ENCODE assay signal across 13 cellular contexts in the genomic region with DNA sequence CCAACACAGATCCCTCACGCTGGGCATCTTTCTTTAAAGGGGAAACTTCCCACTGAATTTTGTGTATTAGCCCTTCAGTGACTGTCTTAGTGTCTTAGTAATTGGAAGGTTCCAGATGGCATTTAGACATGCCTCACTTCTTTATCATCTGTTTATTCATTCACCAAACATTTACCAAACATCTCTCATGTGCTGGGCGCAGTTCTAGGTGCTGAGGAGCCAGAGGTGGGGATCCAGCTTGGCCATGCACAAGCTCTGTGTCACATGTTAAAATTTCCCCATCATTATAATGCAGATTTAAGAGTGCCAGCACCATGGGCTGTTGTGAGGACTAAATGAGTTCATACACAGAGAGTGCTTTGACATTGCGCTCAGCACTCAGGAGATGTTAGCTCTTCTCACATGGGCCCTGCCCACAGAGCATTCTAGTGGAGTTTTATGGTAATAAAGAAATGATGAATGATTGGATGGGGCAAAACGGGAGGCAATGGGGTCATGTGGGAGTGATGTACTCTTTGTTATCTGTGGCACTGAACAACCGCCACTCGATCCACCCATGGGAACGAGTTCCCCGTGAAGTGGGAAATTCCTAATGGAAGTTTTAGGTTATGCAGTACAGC.
DNase-seq lines count a peak whose midpoint lies in the region; ATAC-seq and TF ChIP-seq lines count a peak whose summit lies in the region.
"Had no signal": no experiment of that assay in that cellular context is flagged by ENCODE, and none has a peak within 500 bp of the region (broad histone marks: within the 10 kb centered on the region; RNA-seq: fewer than 3 reads in every experiment).

No MANE protein-coding gene starts in this region.

- peaks cover 0 to 4% (median 0%) of the 10 kb centered on the region in 9 donors for H3K36me3 ChIP-seq in heart left ventricle
- H3K36me3 ChIP-seq in mesenchymal stem cell (ENCODE audit: control insufficient read depth in 1 of 2, insufficient read depth in 2 of 2, low read depth in 1 of 2, low read length in 2 of 2), result peaks cover 17 to 31% of the 10 kb centered on the region in 2 experiments
- H3K36me3 ChIP-seq in upper lobe of right lung, result no peaks in the 10 kb centered on the region
- H3K36me3 ChIP-seq: upper lobe of left lung had no signal

- DNase-seq in left cardiac atrium (peak; percentile 11), heart left ventricle (no peak), mesenchymal stem cell (peak; percentile 55), upper lobe of right lung (peak; percentile 17), NOMO-1 (lab: John Stamatoyannopoulos, UW; ENCODE audit: unreplicated experiment in 2 of 2) (no peak), SIG-M5 (lab: John Stamatoyannopoulos, UW) (no peak)
- no peak for DNase-seq in activated T-helper 1 cell treated with anti-CD3 and anti-CD28 coated beads, Interleukin-12 subunit alpha, Interleukin-12 subunit beta, Interleukin-2, Interleukin-4 antibody, amounts not matched to agents 30 ng/mL and 10 ng/mL and 1 ng/mL, durations not matched to agents 14 hours and 24 hours and 36 hours (ENCODE audit: low spot score)
- DNase-seq: activated CD4-positive, alpha-beta T cell treated with anti-CD3 and anti-CD28 coated beads, Interleukin-2, amount 50 U/mL, for 1 hour; activated naive CD4-positive, alpha-beta T cell treated with Interleukin-2 at 50 U/mL for 16 hours; NCI-H1048; upper lobe of left lung had no signal

- no peak overlapping the region for H3K14ac ChIP-seq in mesenchymal stem cell (ENCODE audit: low read length in 2 of 2)

- no peak for TF ChIP-seq POLR2A in heart left ventricle (IDR thresholded peaks at IDR 0.05)

- TF ChIP-seq CTCF in heart left ventricle (IDR thresholded peaks at IDR 0.05) (no peak), upper lobe of right lung (IDR thresholded peaks at IDR 0.05) (no peak)

- no peak overlapping the region for H2AK5ac ChIP-seq in mesenchymal stem cell (ENCODE audit: low read length, severe bottlenecking)

- no peak overlapping the region for H3K4me3 ChIP-seq in heart left ventricle
- H3K4me3 ChIP-seq in mesenchymal stem cell (ENCODE audit: insufficient read depth in 1 of 2, low read depth in 1 of 2, low read length in 2 of 2), result no peak overlapping the region
- no peak overlapping the region for H3K4me3 ChIP-seq in upper lobe of right lung

- 85 to 89% (median 88%) methylated on average over 8 of the region's 8 CpGs for WGBS in heart left ventricle, 4 donors
- WGBS in mesenchymal stem cell, result 90% methylated on average over 8 of the region's 8 CpGs

- no peak overlapping the region for H4K91ac ChIP-seq in mesenchymal stem cell (ENCODE audit: low read length)

- no peak overlapping the region for H3K18ac ChIP-seq in mesenchymal stem cell (ENCODE audit: low read depth in 1 of 2, low read length in 2 of 2)

- H2BK120ac ChIP-seq in mesenchymal stem cell (ENCODE audit: low read depth, low read length), result no peak overlapping the region

- no peaks in the 10 kb centered on the region for H3K36me3 Mint-ChIP-seq in activated T-helper 1 cell treated with anti-CD3 and anti-CD28 coated beads, Interleukin-12 subunit alpha, Interleukin-12 subunit beta, Interleukin-2, Interleukin-4 antibody, amounts not matched to agents 30 ng/mL and 10 ng/mL and 1 ng/mL, durations not matched to agents 14 hours and 24 hours and 36 hours (ENCODE audit: low read depth)

- H3K9me3 Mint-ChIP-seq in activated T-helper 1 cell treated with anti-CD3 and anti-CD28 coated beads, Interleukin-12 subunit alpha, Interleukin-12 subunit beta, Interleukin-2, Interleukin-4 antibody, amounts not matched to agents 30 ng/mL and 10 ng/mL and 1 ng/mL, durations not matched to agents 14 hours and 24 hours and 36 hours, result no peaks in the 10 kb centered on the region
- H3K9me3 Mint-ChIP-seq: dendritic cell treated with granulocyte-macrophage colony-stimulating factor and Interleukin-4, amounts not matched to agents 40 ng/mL and 50 ng/mL, for 4 days had no signal

- peaks cover 2 to 47% (median 33%) of the 10 kb centered on the region in 12 donors for H3K4me1 ChIP-seq in heart left ventricle
- H3K4me1 ChIP-seq in mesenchymal stem cell (ENCODE audit: control insufficient read depth, insufficient read depth, low read depth, low read length), result peaks cover 15% of the 10 kb centered on the region
- H3K4me1 ChIP-seq in upper lobe of right lung, result peaks cover 44% of the 10 kb centered on the region

- H3K4me2 ChIP-seq in mesenchymal stem cell (ENCODE audit: low read length, poor library complexity, severe bottlenecking), result no peak overlapping the region

- peaks cover 14% of the 10 kb centered on the region for H3K79me1 ChIP-seq in mesenchymal stem cell (replicated peaks; ENCODE audit: low read length, poor library complexity, severe bottlenecking)

- no peak overlapping the region for H2BK5ac ChIP-seq in mesenchymal stem cell (ENCODE audit: low read depth, low read length, poor library complexity, severe bottlenecking)

- H3K4me3 Mint-ChIP-seq in activated T-helper 1 cell treated with anti-CD3 and anti-CD28 coated beads, Interleukin-12 subunit alpha, Interleukin-12 subunit beta, Interleukin-2, Interleukin-4 antibody, amounts not matched to agents 30 ng/mL and 10 ng/mL and 1 ng/mL, durations not matched to agents 14 hours and 24 hours and 36 hours, result no peak overlapping the region
- H3K4me3 Mint-ChIP-seq: dendritic cell treated with granulocyte-macrophage colony-stimulating factor and Interleukin-4, amounts not matched to agents 40 ng/mL and 50 ng/mL, for 4 days had no signal

- intact Hi-C loops in left cardiac atrium (cut with DNase I), result loop anchor here (10.0 kb wide), 3 partner anchors 129 to 719 kb away; no protein-coding TSS in a partner anchor
- intact Hi-C loops in heart left ventricle (cut with DNase I), result loop anchor here (5.0 to 10.0 kb wide), 16 partner anchors 119 to 721 kb away; a partner anchor contains a TSS
- intact Hi-C loops in upper lobe of right lung (cut with DNase I), result no loop called here
- intact Hi-C loops in activated T-helper 1 cell treated with anti-CD3 and anti-CD28 coated beads, Interleukin-12 subunit alpha, Interleukin-12 subunit beta, Interleukin-2, Interleukin-4 antibody, amounts not matched to agents 30 ng/mL and 10 ng/mL and 1 ng/mL, durations not matched to agents 14 hours and 24 hours and 36 hours (cut with micrococcal nuclease), result loop anchor here (10.0 kb wide), 2 partner anchors 319 to 359 kb away; no protein-coding TSS in a partner anchor

- H3K27ac ChIP-seq in heart left ventricle, result peak overlapping the region in 2 of 12 donors; percentile 29 to 37
- peak overlapping the region; percentile 34 for H3K27ac ChIP-seq in cingulate gyrus (ENCODE audit: low read depth, low read length)
- no peak overlapping the region for H3K27ac ChIP-seq in mesenchymal stem cell (ENCODE audit: low read length, poor library complexity, severe bottlenecking)
- H3K27ac ChIP-seq in upper lobe of right lung, result peak overlapping the region; percentile 53

- peaks cover 5% of the 10 kb centered on the region for H3K4me1 Mint-ChIP-seq in activated T-helper 1 cell treated with anti-CD3 and anti-CD28 coated beads, Interleukin-12 subunit alpha, Interleukin-12 subunit beta, Interleukin-2, Interleukin-4 antibody, amounts not matched to agents 30 ng/mL and 10 ng/mL and 1 ng/mL, durations not matched to agents 14 hours and 24 hours and 36 hours (ENCODE audit: low read depth)

- no peak for ATAC-seq in left cardiac atrium
- no peak for ATAC-seq in heart left ventricle
- no peak for ATAC-seq in upper lobe of right lung

- H3K27ac Mint-ChIP-seq in activated T-helper 1 cell treated with anti-CD3 and anti-CD28 coated beads, Interleukin-12 subunit alpha, Interleukin-12 subunit beta, Interleukin-2, Interleukin-4 antibody, amounts not matched to agents 30 ng/mL and 10 ng/mL and 1 ng/mL, durations not matched to agents 14 hours and 24 hours and 36 hours, result no peak overlapping the region
- H3K27ac Mint-ChIP-seq: dendritic cell treated with granulocyte-macrophage colony-stimulating factor and Interleukin-4, amounts not matched to agents 40 ng/mL and 50 ng/mL, for 4 days had no signal

- H3K9ac ChIP-seq in mesenchymal stem cell (ENCODE audit: low read length), result peak overlapping the region; percentile 84

- H4K8ac ChIP-seq in mesenchymal stem cell (ENCODE audit: low read length), result no peak overlapping the region

- no peak overlapping the region for H2BK15ac ChIP-seq in mesenchymal stem cell (ENCODE audit: low read depth, poor library complexity, severe bottlenecking)

- H2AFZ ChIP-seq in mesenchymal stem cell (ENCODE audit: low read depth, low read length), result no peak overlapping the region

- H3K27me3 ChIP-seq in heart left ventricle, result no peaks in the 10 kb centered on the region
- H3K27me3 ChIP-seq in mesenchymal stem cell (ENCODE audit: control insufficient read depth in 1 of 2, insufficient read depth in 1 of 2, low read length in 2 of 2), result no peaks in the 10 kb centered on the region
- H3K27me3 ChIP-seq in upper lobe of right lung, result no peaks in the 10 kb centered on the region
- H3K27me3 ChIP-seq: upper lobe of left lung had no signal

- no peak overlapping the region for H3K23ac ChIP-seq in mesenchymal stem cell (ENCODE audit: low read length in 2 of 2)

- peaks cover 2% of the 10 kb centered on the region for H3K27me3 Mint-ChIP-seq in activated T-helper 1 cell treated with anti-CD3 and anti-CD28 coated beads, Interleukin-12 subunit alpha, Interleukin-12 subunit beta, Interleukin-2, Interleukin-4 antibody, amounts not matched to agents 30 ng/mL and 10 ng/mL and 1 ng/mL, durations not matched to agents 14 hours and 24 hours and 36 hours (ENCODE audit: insufficient read depth)
- H3K27me3 Mint-ChIP-seq: dendritic cell treated with granulocyte-macrophage colony-stimulating factor and Interleukin-4, amounts not matched to agents 40 ng/mL and 50 ng/mL, for 4 days had no signal

- no peak overlapping the region for H2BK12ac ChIP-seq in mesenchymal stem cell (ENCODE audit: low read length in 2 of 2)

- H3K9me3 ChIP-seq in heart left ventricle (no peaks in the 10 kb centered on the region), mesenchymal stem cell (ENCODE audit: control insufficient read depth, low read length) (no peaks in the 10 kb centered on the region), upper lobe of right lung (no peaks in the 10 kb centered on the region)
- H3K9me3 ChIP-seq: upper lobe of left lung had no signal

- no peak overlapping the region for H3K4ac ChIP-seq in mesenchymal stem cell (ENCODE audit: low read depth in 1 of 2, low read length in 2 of 2)

Comparison
In these comparisons a context has a peak if more than half of its experiments do, and no peak if none do; other contexts are left out.
1. DNase-seq: peak in left cardiac atrium (single experiment), mesenchymal stem cell (single experiment) and upper lobe of right lung (single experiment); none in heart left ventricle (0 of 5), NOMO-1 (0 of 2), activated T-helper 1 cell treated with anti-CD3 and anti-CD28 coated beads, Interleukin-12 subunit alpha, Interleukin-12 subunit beta, Interleukin-2, Interleukin-4 antibody, amounts not matched to agents 30 ng/mL and 10 ng/mL and 1 ng/mL, durations not matched to agents 14 hours and 24 hours and 36 hours (single experiment) and SIG-M5 (single experiment).